13 cellular contexts compared by ENCODE assay signal in genomic region chr10:73663621-73664020, GRCh38. TPM values are rescaled to one million over a fixed set of nuclear protein-coding genes. Genes with fewer than 3 reads are reported as not detected.
DNase-seq lines count a peak whose midpoint lies in the region; ATAC-seq and TF ChIP-seq lines count a peak whose summit lies in the region.
"Not testable (repeated sequence)": the region's sequence is repeated elsewhere in the genome, so short reads cannot be mapped to it uniquely, and the experiment has no call there.
"Had no signal": no experiment of that assay in that cellular context is flagged by ENCODE, and none has a peak within 500 bp of the region (broad histone marks: within the 10 kb centered on the region; RNA-seq: fewer than 3 reads in every experiment).

No MANE protein-coding gene starts in this region.

- POLR2A ChIA-PET in HCT116 (lab: Charles Lee); PC-9 (lab: Charles Lee; ENCODE audit: unreplicated experiment): not testable (repeated sequence)

- not testable (repeated sequence) for H3K4me3 ChIP-seq in HCT116 (replicated peaks in 1 of 2; ENCODE audit: low read depth in 1 of 2, low read length in 2 of 2); MG63; PC-9; right atrium auricular region; psoas muscle

- 85 to 86% (median 85%) methylated on average over 10 of the region's 10 CpGs for WGBS in psoas muscle, 3 donors

- not testable (repeated sequence) for H3K36me3 ChIP-seq in HCT116 (ENCODE audit: control insufficient read depth in 1 of 2, insufficient read depth in 2 of 2, low read length in 2 of 2); MG63; PC-9 (ENCODE audit: low read depth); right atrium auricular region; psoas muscle (ENCODE audit: insufficient read depth in 1 of 2, low read depth in 1 of 2)

- not testable (repeated sequence) for H3F3A ChIP-seq in PC-9 (ENCODE audit: insufficient read depth, low read depth)

- not testable (repeated sequence) for TF ChIP-seq POLR2A in HCT116 (IDR thresholded peaks at IDR 0.05; ENCODE audit: borderline replicate concordance, extremely low read depth, insufficient read depth, insufficient read length)

- TF ChIP-seq RAD21 in HCT116 (IDR thresholded peaks at IDR 0.05; ENCODE audit: low read depth): not testable (repeated sequence)

- H3K27ac Mint-ChIP-seq in type B pancreatic cell: not testable (repeated sequence)

- CTCF ChIA-PET in HCT116 (lab: Charles Lee): not testable (repeated sequence)
- CTCF ChIA-PET in PC-9 (lab: Charles Lee): interaction anchor here (0.6 kb wide), 1 partner anchor 495 kb away, joined by 3 read pairs; no protein-coding TSS in a partner anchor

- not testable (repeated sequence) for H3K4me3 Mint-ChIP-seq in type B pancreatic cell

- not testable (repeated sequence) for H3K4me1 Mint-ChIP-seq in type B pancreatic cell (ENCODE audit: unreplicated experiment)

- not testable (repeated sequence) for H2AFZ ChIP-seq in HCT116 (ENCODE audit: low read depth, low read length, poor library complexity, severe bottlenecking)
- H2AFZ ChIP-seq in PC-9: peak overlapping the region; percentile 66; the same call in 1 of the 2 replicates

- not testable (repeated sequence) for BruUV-seq in HCT116 (replicated peaks; lab: Mats Ljungman, UMichigan); PC-9 (replicated peaks; lab: Mats Ljungman, UMichigan)

- not testable (repeated sequence) for H3K9me2 ChIP-seq in HCT116 (ENCODE audit: insufficient read depth); PC-9 (ENCODE audit: insufficient read depth)

- not testable (repeated sequence) for H3K79me2 ChIP-seq in HCT116 (ENCODE audit: insufficient read depth, low read length); PC-9 (ENCODE audit: low read depth)

- H3K4me2 ChIP-seq in HCT116 (ENCODE audit: low read length): peak overlapping the region; percentile 45
- H3K4me2 ChIP-seq in PC-9: peak overlapping the region; percentile 61

- H3K9me3 Mint-ChIP-seq in type B pancreatic cell: not testable (repeated sequence)

- ATAC-seq in HCT116, psoas muscle: not testable (repeated sequence)

- intact Hi-C loops in HCT116 (cut with micrococcal nuclease); PC-9 (cut with micrococcal nuclease; ENCODE audit: unreplicated experiment); psoas muscle (cut with DNase I): not testable (repeated sequence)

- H3K4me1 ChIP-seq in HCT116 (ENCODE audit: control insufficient read depth in 1 of 2, insufficient read depth in 2 of 2, low read length in 2 of 2) (peaks cover 10 to 30% of the 10 kb centered on the region in 2 experiments), PC-9 (replicated peaks; ENCODE audit: insufficient read depth) (peaks cover 46% of the 10 kb centered on the region), right atrium auricular region (peaks cover 0 to 13% of the 10 kb centered on the region in 2 donors), psoas muscle (peaks cover 20% of the 10 kb centered on the region)

- H3K9me3 ChIP-seq in HCT116 (ENCODE audit: control insufficient read depth in 1 of 2, insufficient read depth in 1 of 2, low read depth in 1 of 2, low read length in 2 of 2); MG63; PC-9 (ENCODE audit: insufficient read depth, low read depth); right atrium auricular region; psoas muscle: not testable (repeated sequence)

- not testable (repeated sequence) for H3K9ac ChIP-seq in HCT116 (ENCODE audit: low read length)

- not testable (repeated sequence) for H4K20me1 ChIP-seq in HCT116 (ENCODE audit: insufficient read depth); PC-9 (ENCODE audit: insufficient read depth)

- not testable (repeated sequence) for H3K27ac ChIP-seq in HCT116 (ENCODE audit: low read depth, low read length); right atrium auricular region
- peak overlapping the region; percentile 23; the same call in 1 of the 2 replicates for H3K27ac ChIP-seq in PC-9
- H3K27ac ChIP-seq in psoas muscle: peak overlapping the region; percentile 50

- not testable (repeated sequence) for DNase-seq in HCT116 (ENCODE audit: low read depth, low spot score); psoas muscle
- DNase-seq in MG63 (peak; percentile 19), PC-9 (peak; percentile 62 to 69), ecto neural progenitor cell (ENCODE audit: low spot score) (peak; percentile 10), right atrium auricular region (ENCODE audit: low spot score) (peak; percentile 44), kidney tubule cell (ENCODE audit: low spot score) (peak; percentile 2), type B pancreatic cell (ENCODE audit: extremely low spot score, unreplicated experiment) (peak; percentile 44)

- H3K27me3 Mint-ChIP-seq in type B pancreatic cell: not testable (repeated sequence)

- RAD21 ChIA-PET in HCT116 (lab: Charles Lee; ENCODE audit: low non-redundant PET in 1 of 2, low total read pairs in 2 of 2, uncharacterized antibody in 2 of 2, unreplicated experiment in 2 of 2): not testable (repeated sequence)

- not testable (repeated sequence) for TF ChIP-seq CTCF in HCT116 (IDR thresholded peaks at IDR 0.05 in 2 of 3, conservative IDR thresholded peaks at IDR 0.05 in 1 of 3; ENCODE audit: borderline replicate concordance in 1 of 3, insufficient read depth in 1 of 3, low read depth in 2 of 3, low read length in 2 of 3); PC-9 (conservative IDR thresholded peaks at IDR 0.05); right atrium auricular region (IDR thresholded peaks at IDR 0.05); psoas muscle (IDR thresholded peaks at IDR 0.05); type B pancreatic cell (conservative IDR thresholded peaks at IDR 0.05)

- H3K36me3 Mint-ChIP-seq in type B pancreatic cell: not testable (repeated sequence)

- not testable (repeated sequence) for H3K27me3 ChIP-seq in HCT116 (ENCODE audit: insufficient read depth, low read length); MG63; PC-9 (ENCODE audit: insufficient read depth, low read depth); right atrium auricular region; psoas muscle (ENCODE audit: insufficient read depth in 3 of 3, low read length in 2 of 3)

RNA-seq across cellular contexts. Expression of gene SYNPO2L, which starts 7.8 kb away (rescaled TPM):
- total RNA-seq in HCT116 (2021; ENCODE audit: unreplicated experiment) (0.10 TPM), PC-9 (2021) (0.76 and 1.2 TPM in 2 replicates), right atrium auricular region (100 to 1,000 TPM; 167 to 230 TPM), psoas muscle (100 to 1,000 TPM; 132 to 289 (median 185) TPM), type B pancreatic cell (ENCODE audit: low replicate concordance) (0.27 TPM in 1 of 2 replicates, not detected in the other)
- polyA plus RNA-seq in HCT116 (2012): 0.12 and 0.20 TPM in 2 replicates
- not detected in 2 replicates for total RNA-seq in MG63 (2014; rRNA removed; shearing (Covaris generic); ENCODE audit: low replicate concordance)
- polyA plus RNA-seq in psoas muscle: 10 to 100 TPM in 2 of 3 donors, 1 to 10 TPM in 1; 8.8 to 60.7 (median 27.3) TPM
- total RNA-seq: CD4-positive, alpha-beta memory T cell; CD4-positive, CD25-positive, alpha-beta regulatory T cell; CD8-positive, alpha-beta memory T cell had no signal
- polyA plus RNA-seq: CD14-positive monocyte; CD4-positive, alpha-beta memory T cell; CD4-positive, CD25-positive, alpha-beta regulatory T cell; CD8-positive, alpha-beta memory T cell had no signal

RNA-seq across cellular contexts. Expression of gene MYOZ1, which starts 22.3 kb away (rescaled TPM):
- total RNA-seq in HCT116 (2021; ENCODE audit: unreplicated experiment) (not detected), PC-9 (2021) (0.22 and 0.75 TPM in 2 replicates), right atrium auricular region (10 to 100 TPM in 1 of 2 donors, 1 to 10 TPM in 1; 2.3 to 51.0 TPM), psoas muscle (1,000 to 10,000 TPM in 3 of 4 donors, 100 to 1,000 TPM in 1; 805 to 1,915 (median 1,417) TPM), type B pancreatic cell (ENCODE audit: low replicate concordance) (0.36 and 0.82 TPM in 2 replicates)
- not detected in 2 replicates for polyA plus RNA-seq in HCT116 (2012)
- total RNA-seq in MG63 (2014; rRNA removed; shearing (Covaris generic); ENCODE audit: low replicate concordance): not detected in 2 replicates
- polyA plus RNA-seq in psoas muscle: 1,000 to 10,000 TPM in 1 of 3 donors, 100 to 1,000 TPM in 2; 318 to 1,157 (median 878) TPM
- total RNA-seq: CD4-positive, alpha-beta memory T cell; CD4-positive, CD25-positive, alpha-beta regulatory T cell; CD8-positive, alpha-beta memory T cell had no signal
- polyA plus RNA-seq: AG04450; CD14-positive monocyte; CD4-positive, alpha-beta memory T cell; CD4-positive, CD25-positive, alpha-beta regulatory T cell; CD8-positive, alpha-beta memory T cell had no signal

RNA-seq across cellular contexts. Expression of gene AGAP5, which starts 34.3 kb away (rescaled TPM):
- 7.5 TPM for total RNA-seq in HCT116 (2021; ENCODE audit: unreplicated experiment)
- polyA plus RNA-seq in HCT116 (2012): 4.4 and 4.5 TPM in 2 replicates
- 1.1 and 3.1 TPM in 2 replicates for total RNA-seq in MG63 (2014; rRNA removed; shearing (Covaris generic); ENCODE audit: low replicate concordance)
- 13.4 and 14.0 TPM in 2 replicates for total RNA-seq in PC-9 (2021)
- total RNA-seq in right atrium auricular region: 1 to 10 TPM; 1.5 to 1.9 TPM
- 1 to 10 TPM; 1.4 to 3.6 (median 2.9) TPM for total RNA-seq in psoas muscle
- polyA plus RNA-seq in psoas muscle: 1 to 10 TPM; 2.1 to 2.3 (median 2.2) TPM
- 4.7 and 10.3 TPM in 2 replicates for total RNA-seq in type B pancreatic cell (ENCODE audit: low replicate concordance)

Comparison
In these comparisons a context has a peak if more than half of its experiments do, and no peak if none do; other contexts are left out.
1. RNA of gene SYNPO2L, which starts 7.8 kb away (total RNA-seq): 167 to 230 TPM in right atrium auricular region and 132 to 289 TPM in psoas muscle; 0.76 to 1.2 TPM in PC-9, 0.27 TPM in type B pancreatic cell, 0.10 TPM in HCT116 (single experiment) and not detected in MG63; every median in the first group is over 10 times any median in the second.
2. RNA of gene MYOZ1, which starts 22.3 kb away (total RNA-seq): 805 to 1,915 TPM in psoas muscle; 2.3 to 51.0 TPM in right atrium auricular region, 0.36 to 0.82 TPM in type B pancreatic cell, 0.22 to 0.75 TPM in PC-9, not detected in HCT116 (single experiment) and not detected in MG63; every median in the first group is over 10 times any median in the second.